Comparison of ENCODE assay signal across 8 cellular contexts in genomic region chr2:207503234-207503633, GRCh38. TPM values are rescaled to one million over a fixed set of nuclear protein-coding genes. Genes with fewer than 3 reads are reported as not detected.
DNase-seq lines count a peak whose midpoint lies in the region; ATAC-seq and TF ChIP-seq lines count a peak whose summit lies in the region.

No MANE protein-coding gene starts in this region.

- no peaks in the 10 kb centered on the region for H3K36me3 Mint-ChIP-seq in activated CD8-positive, alpha-beta T cell treated with anti-CD3 and anti-CD28 coated beads, Interleukin-2, amount 10 ng/mL, durations not matched to agents 7 days and 5 days (ENCODE audit: low read depth)
- no peaks in the 10 kb centered on the region for H3K36me3 Mint-ChIP-seq in osteocyte (ENCODE audit: unreplicated experiment)

- no peaks in the 10 kb centered on the region for H3K27me3 Mint-ChIP-seq in activated CD8-positive, alpha-beta T cell treated with anti-CD3 and anti-CD28 coated beads, Interleukin-2, amount 10 ng/mL, durations not matched to agents 7 days and 5 days (ENCODE audit: low read depth)
- H3K27me3 Mint-ChIP-seq in osteocyte (ENCODE audit: unreplicated experiment): no peaks in the 10 kb centered on the region

- H3K4me3 Mint-ChIP-seq in activated CD8-positive, alpha-beta T cell treated with anti-CD3 and anti-CD28 coated beads, Interleukin-2, amount 10 ng/mL, durations not matched to agents 7 days and 5 days: no peak overlapping the region
- H3K4me3 Mint-ChIP-seq in osteocyte (ENCODE audit: unreplicated experiment): peak overlapping the region; percentile 30

- CTCF ChIA-PET in activated CD8-positive, alpha-beta T cell treated with anti-CD3 and anti-CD28 coated beads, Interleukin-2, amount 10 ng/mL, durations not matched to agents 7 days and 5 days (lab: Charles Lee): interaction anchor here (0.8 to 1.4 kb wide), 3 partner anchors 9 to 30 kb away, joined by 3 to 4 read pairs (median 3); no protein-coding TSS in a partner anchor

- POLR2A ChIA-PET in activated CD8-positive, alpha-beta T cell treated with anti-CD3 and anti-CD28 coated beads, Interleukin-2, amount 10 ng/mL, durations not matched to agents 7 days and 5 days (lab: Charles Lee): interaction anchor here (1.2 to 2.0 kb wide), 3 partner anchors 17 to 28 kb away, joined by 4 to 6 read pairs (median 4); partner anchors contain the start of gene CREB1

- no peak for TF ChIP-seq CTCF in osteocyte (IDR thresholded peaks at IDR 0.05)

- H3K27ac Mint-ChIP-seq in activated CD8-positive, alpha-beta T cell treated with anti-CD3 and anti-CD28 coated beads, Interleukin-2, amount 10 ng/mL, durations not matched to agents 7 days and 5 days: peak overlapping the region; percentile 8
- H3K27ac Mint-ChIP-seq in osteocyte (ENCODE audit: unreplicated experiment): peak overlapping the region; percentile 88

- no peak for DNase-seq in activated CD8-positive, alpha-beta T cell treated with anti-CD3 and anti-CD28 coated beads, Interleukin-2, amount 10 ng/mL, durations not matched to agents 7 days and 5 days
- DNase-seq in osteocyte (ENCODE audit: extremely low spot score, unreplicated experiment) (no peak), cerebellar nuclear complex (lab: John Stamatoyannopoulos, UW) (no peak), amniotic stem cell (lab: John Stamatoyannopoulos, UW) (no peak), occipital lobe (lab: John Stamatoyannopoulos, UW) (no peak)
- no peak for DNase-seq in activated effector memory CD4-positive, alpha-beta T cell treated with Interleukin-2 at 50 U/mL for 16 hours

- ATAC-seq in GM18907 (IDR thresholded peaks at IDR 0.05; ENCODE audit: unreplicated experiment) (peak; percentile 73), HG02870 (IDR thresholded peaks at IDR 0.05; ENCODE audit: unreplicated experiment) (peak; percentile 84)
- no peak for ATAC-seq in activated CD8-positive, alpha-beta T cell treated with anti-CD3 and anti-CD28 coated beads, Interleukin-2, amount 10 ng/mL, durations not matched to agents 7 days and 5 days

- H3K4me1 Mint-ChIP-seq in activated CD8-positive, alpha-beta T cell treated with anti-CD3 and anti-CD28 coated beads, Interleukin-2, amount 10 ng/mL, durations not matched to agents 7 days and 5 days (ENCODE audit: low read depth): peaks cover 81% of the 10 kb centered on the region
- H3K4me1 Mint-ChIP-seq in osteocyte (ENCODE audit: unreplicated experiment): peaks cover 55% of the 10 kb centered on the region

- no peaks in the 10 kb centered on the region for H3K9me3 Mint-ChIP-seq in activated CD8-positive, alpha-beta T cell treated with anti-CD3 and anti-CD28 coated beads, Interleukin-2, amount 10 ng/mL, durations not matched to agents 7 days and 5 days (ENCODE audit: insufficient read depth)
- H3K9me3 Mint-ChIP-seq in osteocyte (ENCODE audit: unreplicated experiment): peaks cover under 1% of the 10 kb centered on the region

RNA-seq across cellular contexts. Expression of gene CREB1, which starts 26.5 kb away (rescaled TPM):
- total RNA-seq in activated CD8-positive, alpha-beta T cell treated with anti-CD3 and anti-CD28 coated beads, Interleukin-2, amount 10 ng/mL, durations not matched to agents 7 days and 5 days: 100 to 1,000 TPM in 1 of 2 experiments, 10 to 100 TPM in 1; 87.6 to 103 TPM
- total RNA-seq in osteocyte (71.0 and 74.2 TPM in 2 replicates), occipital lobe (130 TPM)
